In genomic region chr4:2962614-2963184, GRCh38 we compare ENCODE assay signal across 8 cellular contexts. TPM values are rescaled to one million over a fixed set of nuclear protein-coding genes. Genes with fewer than 3 reads are reported as not detected.
DNase-seq lines count a peak whose midpoint lies in the region; ATAC-seq, FAIRE-seq and TF ChIP-seq lines count a peak whose summit lies in the region.

No MANE protein-coding gene starts in this region.

- H3K56ac ChIP-seq in H1 (replicated peaks; ENCODE audit: insufficient read length, low read depth, low read length): no peak overlapping the region

- no peak for TF ChIP-seq EP300 in H1 (IDR thresholded peaks at IDR 0.05; ENCODE audit: borderline replicate concordance in 1 of 2, low read depth in 2 of 2, low read length in 2 of 2)

- POLR2A ChIA-PET in H1 (lab: Charles Lee; ENCODE audit: partially characterized antibody): interaction anchor here (0.7 to 3.4 kb wide), 9 partner anchors 8 to 162 kb away, joined by 3 to 13 read pairs (median 4); no protein-coding TSS in a partner anchor

- 2% methylated on average over 43 of the region's 43 CpGs; no CpG with 5 or more reads in 1 of the 2 experiments for WGBS in H1 (ENCODE audit: extremely low coverage in 1 of 2, insufficient coverage in 1 of 2, insufficient read length in 1 of 2, insufficient replicate concordance in 2 of 2, low coverage in 1 of 2, low lambda C conversion rate in 2 of 2, missing lambda C conversion rate in 1 of 2), 2 experiments
- WGBS in aorta, 2 donors: 0% methylated on average over 43 of the region's 43 CpGs

- H3K27ac Mint-ChIP-seq in mesothelial cell of epicardium: peak overlapping the region; percentile 96

- peak in 1 of 2 experiments; percentile 70; a peak in 1 of 3 replicates for TF ChIP-seq POLR2A in H1 (IDR thresholded peaks at IDR 0.05; ENCODE audit: control extremely low read depth in 1 of 2, low read depth in 2 of 2, low read length in 2 of 2)

- DNase-seq in COR-L47 (lab: John Stamatoyannopoulos, UW) (peak; percentile 71), H1 (ENCODE audit: low read depth in 1 of 2, low spot score in 2 of 2) (peak in 1 of 2 experiments; percentile 78), mesothelial cell of epicardium (ENCODE audit: low spot score in 2 of 2, unreplicated experiment in 2 of 2) (no peak), aorta (peak; percentile 68 to 83), NCI-H1436 treated with DMSO at 0.1 percent for 48 hours (lab: John Stamatoyannopoulos, UW) (no peak)

- H3K23me2 ChIP-seq in H1 (ENCODE audit: low read depth, low read length): peaks cover 16% of the 10 kb centered on the region; the same call in 1 of the 2 replicates

- peak overlapping the region; percentile 75 to 79 (median 76) for H3K4me3 ChIP-seq in H1 (ENCODE audit: extremely low read depth in 1 of 4, insufficient read depth in 2 of 4, low read depth in 3 of 4, low read length in 4 of 4)
- peak overlapping the region; percentile 40 to 45 for H3K4me3 ChIP-seq in aorta (ENCODE audit: low read length in 2 of 2)

- TF ChIP-seq CTCF in H1 (IDR thresholded peaks at IDR 0.05; ENCODE audit: control extremely low read depth in 1 of 3, insufficient read depth in 1 of 3, low read depth in 1 of 3, low read length in 3 of 3): no peak
- no peak for TF ChIP-seq CTCF in mesothelial cell of epicardium (IDR thresholded peaks at IDR 0.05; ENCODE audit: unreplicated experiment)

- H3K36me3 Mint-ChIP-seq in mesothelial cell of epicardium: no peaks in the 10 kb centered on the region

- H3K27me3 ChIP-seq in H1 (replicated peaks in 1 of 4; ENCODE audit: control insufficient read depth in 3 of 4, extremely low read depth in 1 of 4, insufficient read depth in 3 of 4, low read length in 3 of 4): peaks cover 0 to 7% (median 6%) of the 10 kb centered on the region in 4 experiments; a peak in 4 of 7 replicates
- H3K27me3 ChIP-seq in aorta (ENCODE audit: control insufficient read depth in 1 of 2, insufficient read depth in 2 of 2, low read length in 1 of 2): no peaks in the 10 kb centered on the region

- peak overlapping the region; percentile 44 for H3K18ac ChIP-seq in H1 (ENCODE audit: extremely low read depth, low read length)

- CTCF ChIA-PET in H1 (lab: Charles Lee; ENCODE audit: partially characterized antibody): interaction anchor here (0.7 to 1.7 kb wide), 6 partner anchors 11 to 698 kb away, joined by 3 to 11 read pairs (median 4); no protein-coding TSS in a partner anchor

- H3K14ac ChIP-seq in H1 (ENCODE audit: insufficient read length): no peak overlapping the region

- intact Hi-C loops in aorta (cut with DNase I): loop anchor here in 1 of 2 donors (5.0 to 10.0 kb wide), 2 partner anchors 72 to 200 kb away; no protein-coding TSS in a partner anchor

- H3K36me3 ChIP-seq in H1 (ENCODE audit: control insufficient read depth in 2 of 4, insufficient read depth in 4 of 4, low read length in 3 of 4) (peaks cover 4 to 17% (median 6%) of the 10 kb centered on the region in 4 experiments; a peak in 7 of 8 replicates), aorta (ENCODE audit: control insufficient read depth in 1 of 2, insufficient read depth in 2 of 2, low read length in 1 of 2) (peaks cover 0 to under 1% of the 10 kb centered on the region in 2 donors)

- H3K27ac ChIP-seq in H1 (ENCODE audit: low read depth, low read length) (peak overlapping the region; percentile 91), aorta (ENCODE audit: low read depth in 1 of 2, low read length in 2 of 2) (peak overlapping the region; percentile 12 to 60)

- H3K4me2 ChIP-seq in H1 (ENCODE audit: insufficient read depth in 1 of 2, low read depth in 2 of 2, low read length in 2 of 2): peak overlapping the region; percentile 87 to 89

- H4K8ac ChIP-seq in H1 (ENCODE audit: extremely low read depth, insufficient read depth, low read length): peak overlapping the region; percentile 97

- H3K79me2 ChIP-seq in H1 (ENCODE audit: control insufficient read depth in 1 of 2, insufficient read depth in 2 of 2, low read length in 2 of 2): peaks cover 2 to 38% of the 10 kb centered on the region in 2 experiments; a peak in 3 of 4 replicates

- H2AK5ac ChIP-seq in H1 (ENCODE audit: low read depth, low read length): no peak overlapping the region

- H2AFZ ChIP-seq in H1 (ENCODE audit: low read length): peak overlapping the region; percentile 31; the same call in 1 of the 2 replicates

- peak overlapping the region; percentile 72 to 98 (median 85) for H3K9ac ChIP-seq in H1 (replicated peaks in 1 of 4; ENCODE audit: extremely low read depth in 1 of 4, low read depth in 3 of 4, low read length in 3 of 4)

- no peak overlapping the region for H2BK20ac ChIP-seq in H1 (ENCODE audit: low read length)

- no peak overlapping the region for H2BK120ac ChIP-seq in H1 (replicated peaks; ENCODE audit: low read depth, low read length)

- H3K4me1 ChIP-seq in H1 (replicated peaks in 1 of 4; ENCODE audit: control insufficient read depth in 3 of 4, insufficient read depth in 4 of 4, low read length in 3 of 4) (peaks cover 3 to 9% (median 6%) of the 10 kb centered on the region in 4 experiments; a peak in 5 of 7 replicates), aorta (ENCODE audit: control insufficient read depth in 1 of 2, insufficient read depth in 2 of 2, low read length in 2 of 2) (no peaks in the 10 kb centered on the region)

- H3K4me1 Mint-ChIP-seq in mesothelial cell of epicardium: peaks cover 32% of the 10 kb centered on the region

- H4K20me1 ChIP-seq in H1 (replicated peaks in 1 of 2; ENCODE audit: control insufficient read depth in 1 of 2, insufficient read depth in 2 of 2, low read length in 2 of 2): peaks cover 2 to 8% of the 10 kb centered on the region in 2 experiments

- no peak overlapping the region for H2BK15ac ChIP-seq in H1 (ENCODE audit: low read length)

- no peaks in the 10 kb centered on the region for H3K9me3 Mint-ChIP-seq in mesothelial cell of epicardium

- H3K27me3 Mint-ChIP-seq in mesothelial cell of epicardium (ENCODE audit: low read depth): no peaks in the 10 kb centered on the region

- peak overlapping the region; percentile 92 for H3K4me3 Mint-ChIP-seq in mesothelial cell of epicardium

- no peak overlapping the region for H3K23ac ChIP-seq in H1 (ENCODE audit: insufficient read length)

- ATAC-seq in GM19324 (IDR thresholded peaks at IDR 0.05; ENCODE audit: low FRiP score, unreplicated experiment) (peak; percentile 29), HG03354 (IDR thresholded peaks at IDR 0.05; ENCODE audit: poor library complexity, severe bottlenecking, unreplicated experiment) (peak; percentile 30), SK-N-SH treated with all-trans-retinoic acid at 6 μM for 48 hours (peak; percentile 62), aorta (ENCODE audit: low FRiP score) (peak; percentile 67)

- no peak for FAIRE-seq in H1 (lab: Jason Lieb, UNC)

- no peak for TF ChIP-seq RAD21 in H1 (IDR thresholded peaks at IDR 0.05 in 1 of 2, conservative IDR thresholded peaks at IDR 0.05 in 1 of 2; ENCODE audit: low read depth in 2 of 2, low read length in 2 of 2)

- peaks cover 5% of the 10 kb centered on the region; the same call in 1 of the 2 replicates for H3K79me1 ChIP-seq in H1 (ENCODE audit: low read depth, low read length)

- peak overlapping the region; percentile 68 for H4K91ac ChIP-seq in H1 (replicated peaks; ENCODE audit: insufficient read length, low read length)

- peak overlapping the region; percentile 62; the same call in 1 of the 2 replicates for H2BK12ac ChIP-seq in H1 (ENCODE audit: low read depth, low read length)

- H3K9me3 ChIP-seq in H1 (ENCODE audit: insufficient read depth in 2 of 2, low read depth in 1 of 2, low read length in 1 of 2) (no peaks in the 10 kb centered on the region), aorta (ENCODE audit: control insufficient read depth, low read length) (no peaks in the 10 kb centered on the region)

- H2BK5ac ChIP-seq in H1 (ENCODE audit: low read depth, low read length): peak overlapping the region; percentile 46; the same call in 1 of the 2 replicates

- H4K5ac ChIP-seq in H1 (ENCODE audit: insufficient read length, low read depth, low read length): peak overlapping the region; percentile 48

- peak overlapping the region; percentile 91 for H3K4ac ChIP-seq in H1 (replicated peaks; ENCODE audit: insufficient read length, low read depth, low read length)

TF ChIP-seq in SK-N-SH treated with all-trans-retinoic acid at 6 μM for 48 hours, 23 proteins besides CTCF, POLR2A, EP300 and RAD21 (continues in another document):
- no peak for TF ChIP-seq ZC3H10 (CRISPR knock-in tag; IDR thresholded peaks at IDR 0.05)

TF ChIP-seq in H1, 55 proteins besides CTCF, POLR2A, EP300 and RAD21 (continues in another document):
- TF ChIP-seq CBX8 (IDR thresholded peaks at IDR 0.05; ENCODE audit: borderline replicate concordance, low read depth, low read length): no peak
- TF ChIP-seq NRF1 (IDR thresholded peaks at IDR 0.05; ENCODE audit: low read depth, low read length): no peak

RNA-seq across cellular contexts. Expression of gene NOP14, which starts 0.5 kb away (rescaled TPM):
- 44.4 and 45.3 TPM in 2 replicates for total RNA-seq in H1 (2021; fragmentation: NEBNext Ultra II Directional; extraction: Animal tissue kit (Norgen Biotek cat#: 25700))
- 8.6 TPM in 2 replicates for polyA plus RNA-seq in H1 (2011; rRNA removed)
- polyA plus RNA-seq in H1 (2011; cell fraction: cytosol; rRNA removed): 9.5 TPM
- polyA plus RNA-seq in H1 (2011; cell fraction: nucleus; rRNA removed): 13.1 TPM
- 32.1 to 38.1 TPM (median 36.6 TPM) in 4 replicates for polyA plus RNA-seq in H1 (2012, experiment 1 of 2)
- 15.3 TPM for polyA plus RNA-seq in H1 (2012, experiment 2 of 2)
- polyA plus RNA-seq in H1 (2013, experiment 1 of 2): 44.3 TPM
- 41.2 TPM for polyA plus RNA-seq in H1 (2013, experiment 2 of 2)
- polyA minus RNA-seq in H1 (2011; rRNA and poly(A)+ RNA removed): 8.9 and 9.4 TPM in 2 replicates
- polyA minus RNA-seq in H1 (2011; cell fraction: cytosol; rRNA and poly(A)+ RNA removed): 19.7 TPM
- 17.3 TPM for polyA minus RNA-seq in H1 (2011; cell fraction: nucleus; rRNA and poly(A)+ RNA removed)
- total RNA-seq in mesothelial cell of epicardium: 27.3 to 30.5 TPM (median 28.5 TPM) in 3 replicates
- 10 to 100 TPM; 15.0 to 15.5 TPM for total RNA-seq in aorta
- polyA plus RNA-seq in aorta: 1 to 10 TPM; 8.0 to 8.5 TPM

RNA-seq across cellular contexts. Expression of gene GRK4, which starts 0.7 kb away (rescaled TPM):
- 1.8 and 2.1 TPM in 2 replicates for total RNA-seq in H1 (2021; fragmentation: NEBNext Ultra II Directional; extraction: Animal tissue kit (Norgen Biotek cat#: 25700))
- polyA plus RNA-seq in H1 (2011; rRNA removed) (0.69 and 0.77 TPM in 2 replicates), aorta (10 to 100 TPM in 1 of 2 donors, 1 to 10 TPM in 1; 4.1 to 10.8 TPM)
- 1.2 TPM for polyA plus RNA-seq in H1 (2011; cell fraction: cytosol; rRNA removed)
- 1.0 TPM for polyA plus RNA-seq in H1 (2011; cell fraction: nucleus; rRNA removed)
- polyA plus RNA-seq in H1 (2012, experiment 1 of 2): 0.85 to 1.4 TPM (median 1.1 TPM) in 4 replicates
- polyA plus RNA-seq in H1 (2012, experiment 2 of 2): 0.50 TPM
- 1.6 TPM for polyA plus RNA-seq in H1 (2013, experiment 1 of 2)
- 1.4 TPM for polyA plus RNA-seq in H1 (2013, experiment 2 of 2)
- polyA minus RNA-seq in H1 (2011; rRNA and poly(A)+ RNA removed): 1.1 TPM in 2 replicates
- polyA minus RNA-seq in H1 (2011; cell fraction: cytosol; rRNA and poly(A)+ RNA removed): 0.73 TPM
- 1.9 TPM for polyA minus RNA-seq in H1 (2011; cell fraction: nucleus; rRNA and poly(A)+ RNA removed)
- total RNA-seq in mesothelial cell of epicardium (16.2 to 18.4 TPM (median 18.3 TPM) in 3 replicates), aorta (10 to 100 TPM in 1 of 2 donors, 1 to 10 TPM in 1; 3.6 to 10.3 TPM)

Comparison
In these comparisons a context has a peak if more than half of its experiments do, and no peak if none do; other contexts are left out.
1. DNase-seq: peak in COR-L47 (single experiment) and aorta (2 of 2); none in mesothelial cell of epicardium (0 of 2) and NCI-H1436 treated with DMSO at 0.1 percent for 48 hours (single experiment).
2. Peak in every context shown above with its lines, with median percentiles within 50 percentile points of each other: ATAC-seq.